ENCODE assay signal across 33 cellular contexts in the genomic region with DNA sequence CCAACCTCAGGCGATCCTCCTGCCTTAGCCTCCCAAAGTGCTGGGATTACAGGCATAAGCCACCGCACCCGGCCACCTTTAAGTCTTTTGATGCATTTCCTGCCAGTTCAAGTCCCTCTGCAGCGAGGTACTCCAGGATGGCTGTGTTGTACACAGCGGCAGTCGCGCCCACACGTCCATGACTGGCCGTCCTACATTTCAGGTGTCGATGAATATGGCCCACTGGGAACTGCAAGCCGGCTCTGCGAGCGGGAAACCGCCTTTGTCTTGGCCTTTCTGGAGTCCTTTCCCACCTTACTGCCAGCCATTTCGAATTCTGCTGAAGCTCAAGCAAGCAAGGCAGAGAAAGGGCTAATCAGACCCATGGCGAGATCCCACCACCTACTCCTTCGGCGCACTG.
"Had no signal": no experiment of that assay in that cellular context is flagged by ENCODE, and none has a peak within 500 bp of the region (broad histone marks: within the 10 kb centered on the region; RNA-seq: fewer than 3 reads in every experiment).

No MANE protein-coding gene starts in this region.

- H3K27ac ChIP-seq: body of pancreas, brain microvascular endothelial cell, breast epithelium, VCaP had no signal

- H3K36me3 ChIP-seq: breast epithelium had no signal

- H3K4me1 ChIP-seq: breast epithelium had no signal

- H3K27me3 Mint-ChIP-seq: activated B cell treated with CpG ODN at 0.5 μM for 24 hours; activated CD4-positive, alpha-beta memory T cell treated with anti-CD3 and anti-CD28 coated beads, Interleukin-2, amount 10 ng/mL, durations not matched to agents 7 days and 5 days; activated CD4-positive, alpha-beta T cell treated with anti-CD3 and anti-CD28 coated beads for 36 hours; activated CD4-positive, alpha-beta T cell treated with anti-CD3 and anti-CD28 coated beads, Interleukin-2, amount 10 ng/mL, durations not matched to agents 7 days and 5 days; activated CD8-positive, alpha-beta memory T cell treated with anti-CD3 and anti-CD28 coated beads, Interleukin-2, amount 10 ng/mL, durations not matched to agents 7 days and 5 days; activated naive CD4-positive, alpha-beta T cell treated with anti-CD3 and anti-CD28 coated beads, Interleukin-2, amount 10 ng/mL, durations not matched to agents 7 days and 5 days; activated naive CD4-positive, alpha-beta T cell treated with anti-CD3 and anti-CD28 coated beads, Interleukin-2, amount 50 U/mL, for 24 hours; activated naive CD8-positive, alpha-beta T cell; activated naive CD8-positive, alpha-beta T cell treated with anti-CD3 and anti-CD28 coated beads, Interleukin-2, amount 10 ng/mL, durations not matched to agents 7 days and 5 days; activated naive CD8-positive, alpha-beta T cell treated with anti-CD3 and anti-CD28 coated beads, Interleukin-2, amount 50 U/mL, for 24 hours had no signal

- H3K9me3 Mint-ChIP-seq: activated B cell treated with CpG ODN at 0.5 μM for 24 hours; activated CD4-positive, alpha-beta memory T cell treated with anti-CD3 and anti-CD28 coated beads, Interleukin-2, amount 10 ng/mL, durations not matched to agents 7 days and 5 days; activated CD4-positive, alpha-beta T cell treated with anti-CD3 and anti-CD28 coated beads, Interleukin-2, amount 10 ng/mL, durations not matched to agents 7 days and 5 days; activated naive CD4-positive, alpha-beta T cell treated with anti-CD3 and anti-CD28 coated beads, Interleukin-2, amount 10 ng/mL, durations not matched to agents 7 days and 5 days; activated naive CD4-positive, alpha-beta T cell treated with anti-CD3 and anti-CD28 coated beads, Interleukin-2, amount 50 U/mL, for 24 hours; activated naive CD8-positive, alpha-beta T cell treated with anti-CD3 and anti-CD28 coated beads, Interleukin-2, amount 10 ng/mL, durations not matched to agents 7 days and 5 days; activated naive CD8-positive, alpha-beta T cell treated with anti-CD3 and anti-CD28 coated beads, Interleukin-2, amount 50 U/mL, for 24 hours; activated T-helper 2 cell treated with anti-CD3 and anti-CD28 coated beads, Interferon-gamma antibody, Interleukin-2, Interleukin-4, amounts not matched to agents 10 μg/mL and 5 μg/mL and 100 μg/mL, durations not matched to agents 14 hours and 24 hours and 36 hours; T-helper 1 cell treated with Interleukin-12 subunit alpha and Interleukin-12 subunit beta and Interleukin-4 antibody, amounts not matched to agents 30 μg/mL and 1 μg/mL, for 36 hours; T-helper 2 cell treated with Interferon-gamma antibody and Interleukin-4, amounts not matched to agents 5 μg/mL and 100 μg/mL, for 36 hours had no signal

- H3K4me3 ChIP-seq: body of pancreas, breast epithelium had no signal

- H3K4me3 Mint-ChIP-seq: activated B cell treated with CpG ODN at 0.5 μM for 24 hours; activated CD4-positive, alpha-beta memory T cell treated with anti-CD3 and anti-CD28 coated beads, Interleukin-2, amount 10 ng/mL, durations not matched to agents 7 days and 5 days; activated CD4-positive, alpha-beta T cell treated with anti-CD3 and anti-CD28 coated beads for 36 hours; activated CD4-positive, alpha-beta T cell treated with anti-CD3 and anti-CD28 coated beads, Interleukin-2, amount 10 ng/mL, durations not matched to agents 7 days and 5 days; activated CD8-positive, alpha-beta memory T cell treated with anti-CD3 and anti-CD28 coated beads, Interleukin-2, amount 10 ng/mL, durations not matched to agents 7 days and 5 days; activated CD8-positive, alpha-beta T cell treated with anti-CD3 and anti-CD28 coated beads, Interleukin-2, amount 10 ng/mL, durations not matched to agents 7 days and 5 days; activated naive CD4-positive, alpha-beta T cell treated with anti-CD3 and anti-CD28 coated beads, Interleukin-2, amount 10 ng/mL, durations not matched to agents 7 days and 5 days; activated naive CD4-positive, alpha-beta T cell treated with anti-CD3 and anti-CD28 coated beads, Interleukin-2, amount 50 U/mL, for 24 hours; activated naive CD8-positive, alpha-beta T cell; activated naive CD8-positive, alpha-beta T cell treated with anti-CD3 and anti-CD28 coated beads, Interleukin-2, amount 10 ng/mL, durations not matched to agents 7 days and 5 days; activated naive CD8-positive, alpha-beta T cell treated with anti-CD3 and anti-CD28 coated beads, Interleukin-2, amount 50 U/mL, for 24 hours; T-helper 1 cell treated with Interleukin-12 subunit alpha and Interleukin-12 subunit beta and Interleukin-4 antibody, amounts not matched to agents 30 μg/mL and 1 μg/mL, for 36 hours; T-helper 2 cell treated with Interferon-gamma antibody and Interleukin-4, amounts not matched to agents 5 μg/mL and 100 μg/mL, for 36 hours had no signal

- ATAC-seq: activated CD4-positive, alpha-beta T cell treated with anti-CD3 and anti-CD28 coated beads for 36 hours; activated CD8-positive, alpha-beta memory T cell treated with anti-CD3 and anti-CD28 coated beads, Interleukin-2, amount 10 ng/mL, durations not matched to agents 7 days and 5 days; activated CD8-positive, alpha-beta T cell treated with anti-CD3 and anti-CD28 coated beads, Interleukin-2, amount 10 ng/mL, durations not matched to agents 7 days and 5 days; activated naive CD8-positive, alpha-beta T cell treated with anti-CD3 and anti-CD28 coated beads, Interleukin-2, amount 50 U/mL, for 24 hours; body of pancreas had no signal

- DNase-seq: activated B cell treated with CpG ODN at 0.5 μM for 24 hours; activated CD4-positive, alpha-beta memory T cell treated with anti-CD3 and anti-CD28 coated beads, Interleukin-2, amount 10 ng/mL, durations not matched to agents 7 days and 5 days; activated CD4-positive, alpha-beta T cell treated with anti-CD3 and anti-CD28 coated beads for 1 hour; activated CD4-positive, alpha-beta T cell treated with anti-CD3 and anti-CD28 coated beads for 36 hours; activated CD4-positive, alpha-beta T cell treated with anti-CD3 and anti-CD28 coated beads for 48 hours; activated CD4-positive, alpha-beta T cell treated with anti-CD3 and anti-CD28 coated beads, Interleukin-2, amount 10 ng/mL, durations not matched to agents 7 days and 5 days; activated CD4-positive, alpha-beta T cell treated with anti-CD3 and anti-CD28 coated beads, Interleukin-2, amount 50 U/mL, for 48 hours; activated CD8-positive, alpha-beta memory T cell treated with anti-CD3 and anti-CD28 coated beads for 24 hours; activated CD8-positive, alpha-beta memory T cell treated with anti-CD3 and anti-CD28 coated beads, Interleukin-2, amount 10 ng/mL, durations not matched to agents 7 days and 5 days; activated CD8-positive, alpha-beta T cell treated with anti-CD3 and anti-CD28 coated beads, Interleukin-2, amount 10 ng/mL, durations not matched to agents 7 days and 5 days; activated effector memory CD4-positive, alpha-beta T cell treated with Interleukin-2 at 50 U/mL for 16 hours; activated gamma-delta T cell; activated naive CD4-positive, alpha-beta T cell treated with anti-CD3 and anti-CD28 coated beads, Interleukin-2, amount 10 ng/mL, durations not matched to agents 7 days and 5 days; activated naive CD4-positive, alpha-beta T cell treated with Interleukin-2 at 50 U/mL for 16 hours; activated naive CD8-positive, alpha-beta T cell treated with anti-CD3 and anti-CD28 coated beads, Interleukin-2, amount 10 ng/mL, durations not matched to agents 7 days and 5 days; activated naive CD8-positive, alpha-beta T cell treated with anti-CD3 and anti-CD28 coated beads, Interleukin-2, amount 50 U/mL, for 24 hours; activated T-cell treated with anti-CD3 and anti-CD28 coated beads, Interleukin-2, amount 50 U/mL, for 1 hour; activated T-cell treated with anti-CD3 and anti-CD28 coated beads, Interleukin-2, amount 50 U/mL, for 48 hours; amygdala; body of pancreas; brain microvascular endothelial cell; central memory CD4-positive, alpha-beta T cell; SW 1271; T-helper 1 cell; T-helper 2 cell; T-helper 9 cell had no signal

- H3K27ac Mint-ChIP-seq: activated B cell treated with CpG ODN at 0.5 μM for 24 hours; activated CD4-positive, alpha-beta memory T cell treated with anti-CD3 and anti-CD28 coated beads, Interleukin-2, amount 10 ng/mL, durations not matched to agents 7 days and 5 days; activated CD4-positive, alpha-beta T cell treated with anti-CD3 and anti-CD28 coated beads for 36 hours; activated CD4-positive, alpha-beta T cell treated with anti-CD3 and anti-CD28 coated beads, Interleukin-2, amount 10 ng/mL, durations not matched to agents 7 days and 5 days; activated CD8-positive, alpha-beta memory T cell treated with anti-CD3 and anti-CD28 coated beads, Interleukin-2, amount 10 ng/mL, durations not matched to agents 7 days and 5 days; activated naive CD4-positive, alpha-beta T cell treated with anti-CD3 and anti-CD28 coated beads, Interleukin-2, amount 10 ng/mL, durations not matched to agents 7 days and 5 days; activated naive CD4-positive, alpha-beta T cell treated with anti-CD3 and anti-CD28 coated beads, Interleukin-2, amount 50 U/mL, for 24 hours; activated naive CD8-positive, alpha-beta T cell; activated naive CD8-positive, alpha-beta T cell treated with anti-CD3 and anti-CD28 coated beads, Interleukin-2, amount 10 ng/mL, durations not matched to agents 7 days and 5 days; activated naive CD8-positive, alpha-beta T cell treated with anti-CD3 and anti-CD28 coated beads, Interleukin-2, amount 50 U/mL, for 24 hours; T-helper 1 cell treated with Interleukin-12 subunit alpha and Interleukin-12 subunit beta and Interleukin-4 antibody, amounts not matched to agents 30 μg/mL and 1 μg/mL, for 36 hours; T-helper 2 cell treated with Interferon-gamma antibody and Interleukin-4, amounts not matched to agents 5 μg/mL and 100 μg/mL, for 36 hours had no signal

- H3K27me3 ChIP-seq: body of pancreas, brain microvascular endothelial cell, breast epithelium had no signal

- H3K9me3 ChIP-seq: body of pancreas, breast epithelium had no signal
